ENCODE assay signal across 8 cellular contexts in genomic region chr12:1830981-1831930, GRCh38. TPM values are rescaled to one million over a fixed set of nuclear protein-coding genes. Genes with fewer than 3 reads are reported as not detected.
DNase-seq lines count a peak whose midpoint lies in the region; ATAC-seq and TF ChIP-seq lines count a peak whose summit lies in the region.

No MANE protein-coding gene starts in this region.

- POLR2A ChIA-PET in WTC11 (lab: Charles Lee): no interaction called here

- TF ChIP-seq EP300 in sigmoid colon (IDR thresholded peaks at IDR 0.05): no peak

- TF ChIP-seq CTCF in HFFc6 (IDR thresholded peaks at IDR 0.05) (no peak), WTC11 (IDR thresholded peaks at IDR 0.05) (no peak), heart right ventricle (IDR thresholded peaks at IDR 0.05) (no peak), sigmoid colon (IDR thresholded peaks at IDR 0.05) (no peak)

- ATAC-seq in WTC11 (peak; percentile 87), heart right ventricle (peak; percentile 71 to 92 (median 78)), HG02759 (IDR thresholded peaks at IDR 0.05; ENCODE audit: unreplicated experiment) (no peak), HG03457 (IDR thresholded peaks at IDR 0.05; ENCODE audit: unreplicated experiment) (no peak)

- H3K36me3 ChIP-seq in heart right ventricle (no peaks in the 10 kb centered on the region), sigmoid colon (no peaks in the 10 kb centered on the region)

- H3K27ac Mint-ChIP-seq in HFFc6: no peak overlapping the region
- H3K27ac Mint-ChIP-seq in WTC11: no peak overlapping the region

- CTCF ChIA-PET in WTC11 (lab: Charles Lee): interaction anchor here (0.6 to 2.3 kb wide), 10 partner anchors 14 to 197 kb away, joined by 3 to 7 read pairs (median 4); no protein-coding TSS in a partner anchor

- H3K27ac ChIP-seq in heart right ventricle (no peak overlapping the region), sigmoid colon (no peak overlapping the region)

- H3K4me3 ChIP-seq in heart right ventricle (no peak overlapping the region), sigmoid colon (no peak overlapping the region)

- TF ChIP-seq POLR2A in sigmoid colon (IDR thresholded peaks at IDR 0.05): no peak

- H3K9me3 ChIP-seq in heart right ventricle: no peaks in the 10 kb centered on the region
- no peaks in the 10 kb centered on the region for H3K9me3 ChIP-seq in sigmoid colon

- H3K9me3 Mint-ChIP-seq in HFFc6 (no peaks in the 10 kb centered on the region), WTC11 (no peaks in the 10 kb centered on the region)

- H3K4me1 ChIP-seq in heart right ventricle (peaks cover 0 to 2% (median 0%) of the 10 kb centered on the region in 9 donors), sigmoid colon (no peaks in the 10 kb centered on the region)

- no peak overlapping the region for H3K4me3 Mint-ChIP-seq in HFFc6
- H3K4me3 Mint-ChIP-seq in WTC11: peak overlapping the region; percentile 55

- intact Hi-C loops in heart right ventricle (cut with DNase I): loop anchor here in 1 of 10 donors (5.0 kb wide), 1 partner anchor 81 kb away; no protein-coding TSS in a partner anchor
- intact Hi-C loops in sigmoid colon (cut with DNase I): no loop called here

- 10 to 11% methylated on average over 34 of the region's 34 CpGs for WGBS in heart right ventricle, 2 donors
- 8 to 12% methylated on average over 34 of the region's 34 CpGs for WGBS in sigmoid colon, 2 donors

- H3K4me1 Mint-ChIP-seq in HFFc6 (ENCODE audit: low read depth) (no peaks in the 10 kb centered on the region), WTC11 (peaks cover 6% of the 10 kb centered on the region)

- H3K27me3 ChIP-seq in heart right ventricle: peaks cover 0 to 87% (median 58%) of the 10 kb centered on the region in 7 donors
- peaks cover 0 to 12% (median 2%) of the 10 kb centered on the region in 3 donors for H3K27me3 ChIP-seq in sigmoid colon

- H3K36me3 Mint-ChIP-seq in HFFc6 (ENCODE audit: low read depth): no peaks in the 10 kb centered on the region
- no peaks in the 10 kb centered on the region for H3K36me3 Mint-ChIP-seq in WTC11

- DNase-seq in HFFc6 (peak; percentile 25), WTC11 (ENCODE audit: low spot score) (peak; percentile 85), heart right ventricle (peak; percentile 42 to 61), sigmoid colon (peak; percentile 70), NCI-H146 (lab: John Stamatoyannopoulos, UW) (no peak), H4 (ENCODE audit: low spot score) (no peak)

- H3K27me3 Mint-ChIP-seq in HFFc6 (ENCODE audit: insufficient read depth) (peaks cover 51% of the 10 kb centered on the region), WTC11 (ENCODE audit: low read depth) (peaks cover 8% of the 10 kb centered on the region; the same call in 1 of the 2 replicates)

TF ChIP-seq in WTC11, 78 proteins besides CTCF, POLR2A, EP300 and RAD21 (continues in another document):
- TF ChIP-seq EMX1 (CRISPR knock-in tag; IDR thresholded peaks at IDR 0.05) (no peak), ATF1 (CRISPR knock-in tag; IDR thresholded peaks at IDR 0.05) (no peak), TEAD4 (CRISPR knock-in tag; IDR thresholded peaks at IDR 0.05) (peak; percentile 68; the same call in 1 of the 2 replicates), GABPB1 (CRISPR knock-in tag; IDR thresholded peaks at IDR 0.05) (peak; percentile 48; the same call in 1 of the 2 replicates), ZNF138 (CRISPR knock-in tag; conservative IDR thresholded peaks at IDR 0.05) (0 out of 2 replicates have a peak, but pooled peaks have one; percentile 68), PRDM15 (CRISPR knock-in tag; IDR thresholded peaks at IDR 0.05) (peak; percentile 39; the same call in 1 of the 2 replicates), SMAD3 (CRISPR knock-in tag; IDR thresholded peaks at IDR 0.05; ENCODE audit: borderline replicate concordance) (peak; percentile 96), ATF2 (CRISPR knock-in tag; IDR thresholded peaks at IDR 0.05; ENCODE audit: borderline replicate concordance, low read depth) (no peak), MYBL2 (CRISPR knock-in tag; IDR thresholded peaks at IDR 0.05) (no peak), ZNF219 (CRISPR knock-in tag; IDR thresholded peaks at IDR 0.05; ENCODE audit: borderline replicate concordance) (no peak), TEAD1 (CRISPR knock-in tag; IDR thresholded peaks at IDR 0.05) (peak; percentile 67; the same call in 1 of the 2 replicates), ZNF232 (CRISPR knock-in tag; IDR thresholded peaks at IDR 0.05) (peak; percentile 92), AR (CRISPR knock-in tag; IDR thresholded peaks at IDR 0.05) (no peak), ZBTB21 (CRISPR knock-in tag; IDR thresholded peaks at IDR 0.05; ENCODE audit: borderline replicate concordance) (peak; percentile 87), ZNF416 (CRISPR knock-in tag; IDR thresholded peaks at IDR 0.05) (no peak), OVOL2 (CRISPR knock-in tag; IDR thresholded peaks at IDR 0.05; ENCODE audit: borderline replicate concordance) (no peak), ZNF121 (CRISPR knock-in tag; IDR thresholded peaks at IDR 0.05) (no peak), NFE2L1 (CRISPR knock-in tag; IDR thresholded peaks at IDR 0.05) (no peak), ZNF317 (CRISPR knock-in tag; IDR thresholded peaks at IDR 0.05; ENCODE audit: borderline replicate concordance, low read depth) (0 out of 2 replicates have a peak, but pooled peaks have one; percentile 30), CBFB (CRISPR knock-in tag; IDR thresholded peaks at IDR 0.05; ENCODE audit: low read depth) (peak; percentile 86; the same call in 1 of the 2 replicates), SP1 (CRISPR knock-in tag; conservative IDR thresholded peaks at IDR 0.05) (no peak; the same call in 1 of the 2 replicates), SMAD4 (CRISPR knock-in tag; IDR thresholded peaks at IDR 0.05) (no peak)

RNA-seq across cellular contexts. Expression of gene LRTM2, which starts 10.9 kb away (rescaled TPM):
- total RNA-seq in HFFc6 (2021; fragmentation: NEBNext Ultra II Directional; extraction: Animal tissue kit (Norgen Biotek cat#: 25700)): not detected
- total RNA-seq in WTC11 (2021): 0.30 to 0.66 TPM (median 0.34 TPM) in 3 replicates
- total RNA-seq in heart right ventricle: not detected
- polyA plus RNA-seq in heart right ventricle: not detected
- under 1 TPM in 1 of 4 donors, not detected in 3; 0.41 TPM for total RNA-seq in sigmoid colon
- under 1 TPM in 1 of 3 donors, not detected in 2; 0.09 TPM for polyA plus RNA-seq in sigmoid colon
- not detected in 2 replicates for total RNA-seq in H4 (2014; rRNA removed; shearing (Covaris generic))

Comparison
In these comparisons a context has a peak if more than half of its experiments do, and no peak if none do; other contexts are left out.
1. DNase-seq: peak in HFFc6 (single experiment), WTC11 (single experiment), heart right ventricle (2 of 2) and sigmoid colon (single experiment); none in NCI-H146 (single experiment) and H4 (single experiment).
2. ATAC-seq: peak in WTC11 (single experiment) and heart right ventricle (8 of 8); none in HG02759 (single experiment) and HG03457 (single experiment).